Comparison of ENCODE assay signal across 16 cellular contexts in genomic region chr3:22506871-22507270, GRCh38.
A peak's percentile ranks its signal among the peaks of the same experiment; 100 is the strongest.
DNase-seq lines count a peak whose midpoint lies in the region; ATAC-seq and TF ChIP-seq lines count a peak whose summit lies in the region.
"Had no signal": no experiment of that assay in that cellular context is flagged by ENCODE, and none has a peak within 500 bp of the region (broad histone marks: within the 10 kb centered on the region; RNA-seq: fewer than 3 reads in every experiment).

No MANE protein-coding gene starts in this region.

- DNase-seq in DMS53 treated with DMSO at 0.1 percent for 48 hours (lab: John Stamatoyannopoulos, UW; ENCODE audit: unreplicated experiment) (peak; percentile 27), NCI-H510A treated with DMSO at 0.1 percent for 48 hours (lab: John Stamatoyannopoulos, UW) (peak; percentile 45), left lung (no peak), upper lobe of right lung (no peak), UCSD-AML1 (lab: John Stamatoyannopoulos, UW; ENCODE audit: unreplicated experiment) (no peak), mesenchymal stem cell (no peak), RWPE1 (ENCODE audit: low spot score) (no peak)
- DNase-seq: C1 segment of cervical spinal cord; Caco-2; CD4-positive, alpha-beta memory T cell; DMS153; DMS79 treated with DMSO at 0.1 percent for 48 hours; GF-D8; H9 had no signal

- no peak overlapping the region for H3K4me2 ChIP-seq in mesenchymal stem cell (ENCODE audit: low read length, poor library complexity, severe bottlenecking)
- H3K4me2 ChIP-seq: GM23338 had no signal

- intact Hi-C loops in left lung (cut with DNase I), result no loop called here
- intact Hi-C loops in upper lobe of right lung (cut with DNase I), result no loop called here

- CTCF ChIA-PET in RWPE1 (lab: Yijun Ruan, JAX), result interaction anchor here (0.5 to 0.6 kb wide), 2 partner anchors 25 to 27 kb away, joined by 4 read pairs; no protein-coding TSS in a partner anchor

- no peak overlapping the region for H2BK5ac ChIP-seq in mesenchymal stem cell (ENCODE audit: low read depth, low read length, poor library complexity, severe bottlenecking)

- no peak overlapping the region for H2BK15ac ChIP-seq in mesenchymal stem cell (ENCODE audit: low read depth, poor library complexity, severe bottlenecking)

- H4K91ac ChIP-seq in mesenchymal stem cell (ENCODE audit: low read length), result no peak overlapping the region

- no peak overlapping the region for H3K23ac ChIP-seq in mesenchymal stem cell (ENCODE audit: low read length in 2 of 2)

- ATAC-seq in left lung, result peak; percentile 89
- ATAC-seq in upper lobe of right lung, result peak; percentile 79
- ATAC-seq: GM23338, HCT116 had no signal

- H3K14ac ChIP-seq in mesenchymal stem cell (ENCODE audit: low read length in 2 of 2), result no peak overlapping the region

- no peak for TF ChIP-seq CTCF in left lung (IDR thresholded peaks at IDR 0.05)
- no peak for TF ChIP-seq CTCF in upper lobe of right lung (IDR thresholded peaks at IDR 0.05)
- no peak for TF ChIP-seq CTCF in RWPE1 (conservative IDR thresholded peaks at IDR 0.05; ENCODE audit: low read depth)

- no peak overlapping the region for H2AFZ ChIP-seq in mesenchymal stem cell (ENCODE audit: low read depth, low read length)
- H2AFZ ChIP-seq: GM23338 had no signal

- H2AK5ac ChIP-seq in mesenchymal stem cell (ENCODE audit: low read length, severe bottlenecking), result no peak overlapping the region

- H3K9me3 ChIP-seq in left lung, result peaks cover 0 to 5% of the 10 kb centered on the region in 2 donors
- no peaks in the 10 kb centered on the region for H3K9me3 ChIP-seq in upper lobe of right lung
- no peaks in the 10 kb centered on the region for H3K9me3 ChIP-seq in mesenchymal stem cell (ENCODE audit: control insufficient read depth, low read length)
- H3K9me3 ChIP-seq: Caco-2 had no signal

- H3K79me1 ChIP-seq in mesenchymal stem cell (replicated peaks; ENCODE audit: low read length, poor library complexity, severe bottlenecking), result no peaks in the 10 kb centered on the region

- no peak overlapping the region for H3K27ac ChIP-seq in left lung
- no peak overlapping the region for H3K27ac ChIP-seq in upper lobe of right lung
- no peak overlapping the region for H3K27ac ChIP-seq in mesenchymal stem cell (ENCODE audit: low read length, poor library complexity, severe bottlenecking)
- H3K27ac ChIP-seq in RWPE1, result no peak overlapping the region

- H4K8ac ChIP-seq in mesenchymal stem cell (ENCODE audit: low read length), result no peak overlapping the region

- POLR2A ChIA-PET in RWPE1 (lab: Yijun Ruan, JAX; ENCODE audit: low non-redundant PET), result no interaction called here

- H2BK12ac ChIP-seq in mesenchymal stem cell (ENCODE audit: low read length in 2 of 2), result no peak overlapping the region

- no peak overlapping the region for H2BK120ac ChIP-seq in mesenchymal stem cell (ENCODE audit: low read depth, low read length)

- no peak overlapping the region for H3K4ac ChIP-seq in mesenchymal stem cell (ENCODE audit: low read depth in 1 of 2, low read length in 2 of 2)

- no peak overlapping the region for H3K4me3 ChIP-seq in left lung
- H3K4me3 ChIP-seq in upper lobe of right lung, result no peak overlapping the region
- H3K4me3 ChIP-seq in mesenchymal stem cell (ENCODE audit: insufficient read depth in 1 of 2, low read depth in 1 of 2, low read length in 2 of 2), result no peak overlapping the region
- H3K4me3 ChIP-seq: GM23338 had no signal

- H3K18ac ChIP-seq in mesenchymal stem cell (ENCODE audit: low read depth in 1 of 2, low read length in 2 of 2), result no peak overlapping the region

- no peaks in the 10 kb centered on the region for H3K27me3 ChIP-seq in left lung
- H3K27me3 ChIP-seq in upper lobe of right lung, result no peaks in the 10 kb centered on the region
- H3K27me3 ChIP-seq in mesenchymal stem cell (ENCODE audit: control insufficient read depth in 1 of 2, insufficient read depth in 1 of 2, low read length in 2 of 2), result no peaks in the 10 kb centered on the region

- 29% methylated on average over 1 of the region's 1 CpG for WGBS in mesenchymal stem cell

- no peak overlapping the region for H3K9ac ChIP-seq in mesenchymal stem cell (ENCODE audit: low read length)

- H3K36me3 ChIP-seq in left lung, result no peaks in the 10 kb centered on the region
- H3K36me3 ChIP-seq in upper lobe of right lung, result no peaks in the 10 kb centered on the region
- H3K36me3 ChIP-seq in mesenchymal stem cell (ENCODE audit: control insufficient read depth in 1 of 2, insufficient read depth in 2 of 2, low read depth in 1 of 2, low read length in 2 of 2), result no peaks in the 10 kb centered on the region

- H3K4me1 ChIP-seq in left lung, result no peaks in the 10 kb centered on the region
- H3K4me1 ChIP-seq in upper lobe of right lung, result no peaks in the 10 kb centered on the region
- no peaks in the 10 kb centered on the region for H3K4me1 ChIP-seq in mesenchymal stem cell (ENCODE audit: control insufficient read depth, insufficient read depth, low read depth, low read length)
- H3K4me1 ChIP-seq: Caco-2 had no signal

Comparison
In these comparisons a context has a peak if more than half of its experiments do, and no peak if none do; other contexts are left out.
1. DNase-seq: peak in DMS53 treated with DMSO at 0.1 percent for 48 hours (single experiment) and NCI-H510A treated with DMSO at 0.1 percent for 48 hours (single experiment); none in left lung (0 of 2), upper lobe of right lung (single experiment), UCSD-AML1 (single experiment), mesenchymal stem cell (single experiment) and RWPE1 (single experiment).